In the genomic region with DNA sequence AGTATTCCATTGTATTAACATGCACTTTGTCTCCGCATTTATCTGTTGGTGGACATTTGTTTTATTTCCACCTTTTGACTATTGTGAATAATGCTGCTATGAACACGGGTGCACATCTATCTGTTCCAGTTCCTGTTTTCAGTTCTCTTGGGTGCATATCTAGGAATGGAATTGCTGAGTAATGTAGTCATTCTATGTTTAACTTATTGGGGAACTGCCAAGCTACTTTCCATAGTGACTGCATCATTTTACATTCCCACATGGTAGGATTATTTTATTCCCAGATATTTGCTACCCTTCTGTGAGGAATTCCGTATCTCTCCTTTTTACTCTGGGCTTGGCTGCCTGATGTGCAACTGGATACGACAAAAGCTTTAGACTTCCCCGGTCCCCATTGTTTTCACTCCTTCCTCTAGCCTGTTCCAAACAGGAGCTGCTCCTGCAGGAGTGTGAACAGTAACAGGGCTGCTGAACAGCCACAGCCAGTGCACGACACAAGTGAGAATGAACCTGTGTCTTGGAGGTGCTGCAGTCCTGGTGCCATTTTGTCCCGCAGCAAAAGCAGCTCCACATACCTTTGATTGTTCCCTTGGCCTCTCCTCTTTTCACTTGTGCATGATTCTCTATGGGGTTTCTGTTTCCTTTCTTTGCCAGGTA, we compare ENCODE assay signal across 16 cellular contexts. TPM values are rescaled to one million over a fixed set of nuclear protein-coding genes. Genes with fewer than 3 reads are reported as not detected.
DNase-seq lines count a peak whose midpoint lies in the region; ATAC-seq, FAIRE-seq and TF ChIP-seq lines count a peak whose summit lies in the region.
"Had no signal": no experiment of that assay in that cellular context is flagged by ENCODE, and none has a peak within 500 bp of the region (broad histone marks: within the 10 kb centered on the region; RNA-seq: fewer than 3 reads in every experiment).

No MANE protein-coding gene starts in this region.

- no peak for TF ChIP-seq RAD21 in K562 (CRISPR knock-in tag; conservative IDR thresholded peaks at IDR 0.05 in 1 of 2, IDR thresholded peaks at IDR 0.05 in 1 of 2)

- no TSS peak for BruUV-seq in K562 (replicated peaks; lab: Mats Ljungman, UMichigan)

- POLR2A ChIA-PET in K562 (lab: Yijun Ruan, JAX), result no interaction called here

- no peak for TF ChIP-seq POLR2A in K562 (conservative IDR thresholded peaks at IDR 0.05)

- H3K4me3 Mint-ChIP-seq in stimulated activated naive B cell treated with anti-CD40 and anti-IgM and Interleukin-4, amounts not matched to agents 10 μg/mL and 1 μg/mL and 100 μg/mL, for 72 hours, result no peak overlapping the region
- H3K4me3 Mint-ChIP-seq: T-helper 17 cell had no signal

- intact Hi-C loops in K562 (cut with micrococcal nuclease), result no loop called here

- H3K27ac ChIP-seq in K562 (ENCODE audit: extremely low read depth, low read depth, low read length), result no peak overlapping the region
- H3K27ac ChIP-seq: skin epidermis had no signal

- H3K4me3 ChIP-seq in K562, result no peak overlapping the region
- H3K4me3 ChIP-seq: skin epidermis had no signal

- H3K36me3 ChIP-seq in K562 (ENCODE audit: control insufficient read depth, insufficient read depth, low read length), result no peaks in the 10 kb centered on the region

- in situ Hi-C loops in K562 (cut with MboI), result no loop called here

- H3K27ac Mint-ChIP-seq in stimulated activated naive B cell treated with anti-CD40 and anti-IgM and Interleukin-4, amounts not matched to agents 10 μg/mL and 1 μg/mL and 100 μg/mL, for 72 hours, result no peak overlapping the region
- H3K27ac Mint-ChIP-seq: T-helper 17 cell had no signal

- no peaks in the 10 kb centered on the region for H3K9me3 ChIP-seq in K562 (replicated peaks; ENCODE audit: control insufficient read depth, insufficient read depth, low read depth, low read length)

- no peaks in the 10 kb centered on the region for H3K4me1 ChIP-seq in K562 (replicated peaks in 1 of 2; ENCODE audit: control insufficient read depth in 2 of 2, insufficient read depth in 2 of 2, low read length in 2 of 2)

- no peaks in the 10 kb centered on the region for H3K27me3 ChIP-seq in K562 (ENCODE audit: control insufficient read depth in 2 of 2, insufficient read depth in 2 of 2, low read length in 2 of 2)

- H3K9ac ChIP-seq in K562 (ENCODE audit: insufficient read depth in 1 of 2, low read depth in 2 of 2, low read length in 2 of 2), result no peak overlapping the region

- peak; percentile 59 for ATAC-seq in HG02981 (IDR thresholded peaks at IDR 0.05; ENCODE audit: unreplicated experiment)
- no peak for ATAC-seq in K562
- ATAC-seq in HG03521 (IDR thresholded peaks at IDR 0.05; ENCODE audit: unreplicated experiment), result no peak
- no peak for ATAC-seq in HG03442 (IDR thresholded peaks at IDR 0.05; ENCODE audit: unreplicated experiment)
- ATAC-seq in GM19023 (IDR thresholded peaks at IDR 0.05; ENCODE audit: unreplicated experiment), result no peak
- no peak for ATAC-seq in stimulated activated naive B cell treated with anti-CD40 and anti-IgM and Interleukin-4, amounts not matched to agents 10 μg/mL and 1 μg/mL and 100 μg/mL, for 72 hours (replicated peaks)
- ATAC-seq: stimulated activated naive CD8-positive, alpha-beta T cell treated with anti-CD3 and anti-CD28 coated beads, Interleukin-15, Interleukin-2, amounts not matched to agents 100 U/mL and 50 U/mL, for 24 hours; T-helper 17 cell had no signal

- H3K36me3 Mint-ChIP-seq in stimulated activated naive B cell treated with anti-CD40 and anti-IgM and Interleukin-4, amounts not matched to agents 10 μg/mL and 1 μg/mL and 100 μg/mL, for 72 hours, result no peaks in the 10 kb centered on the region

- peaks cover 0 to 11% of the 10 kb centered on the region in 2 donors for H3K4me1 Mint-ChIP-seq in stimulated activated naive B cell treated with anti-CD40 and anti-IgM and Interleukin-4, amounts not matched to agents 10 μg/mL and 1 μg/mL and 100 μg/mL, for 72 hours
- H3K4me1 Mint-ChIP-seq: T-helper 17 cell had no signal

- CTCF ChIA-PET in K562 (lab: Yijun Ruan, JAX; ENCODE audit: low intra/inter-chr PET ratio), result no interaction called here

- DNase-seq in GM03348 (ENCODE audit: low spot score) (peak; percentile 31), K562 (ENCODE audit: extremely low read depth in 1 of 4, low spot score in 3 of 4) (no peak), middle frontal gyrus (ENCODE audit: extremely low spot score, low spot score) (peak; percentile 16)
- DNase-seq in stimulated activated naive B cell treated with anti-CD40 and anti-IgM and Interleukin-4, amounts not matched to agents 10 μg/mL and 1 μg/mL and 100 μg/mL, for 72 hours, result no peak
- DNase-seq: activated T-cell treated with anti-CD3 and anti-CD28 coated beads, Interleukin-2, amount 50 U/mL, for 1 hour; DND-41; effector CD8-positive, alpha-beta T cell; NCI-H2227 treated with DMSO at 0.1 percent for 48 hours; stimulated activated naive CD8-positive, alpha-beta T cell treated with anti-CD3 and anti-CD28 coated beads, Interleukin-15, Interleukin-2, amounts not matched to agents 100 U/mL and 50 U/mL, for 24 hours; T-helper 17 cell had no signal

- H4K20me1 ChIP-seq in K562 (replicated peaks; ENCODE audit: control insufficient read depth, insufficient read depth, low read length), result no peaks in the 10 kb centered on the region

- peaks cover 3 to 12% of the 10 kb centered on the region in 2 donors for H3K9me3 Mint-ChIP-seq in stimulated activated naive B cell treated with anti-CD40 and anti-IgM and Interleukin-4, amounts not matched to agents 10 μg/mL and 1 μg/mL and 100 μg/mL, for 72 hours

- H3K27me3 Mint-ChIP-seq in stimulated activated naive B cell treated with anti-CD40 and anti-IgM and Interleukin-4, amounts not matched to agents 10 μg/mL and 1 μg/mL and 100 μg/mL, for 72 hours, result peaks cover 0 to 6% of the 10 kb centered on the region in 2 donors
- H3K27me3 Mint-ChIP-seq: T-helper 17 cell had no signal

- H3K4me2 ChIP-seq in K562 (ENCODE audit: insufficient read depth, low read length), result no peak overlapping the region

- TF ChIP-seq CTCF in K562 (IDR thresholded peaks at IDR 0.05 in 2 of 3, conservative IDR thresholded peaks at IDR 0.05 in 1 of 3; ENCODE audit: insufficient read depth in 2 of 3, low read depth in 1 of 3, low read length in 3 of 3), result no peak

- no peak for TF ChIP-seq EP300 in K562 (IDR thresholded peaks at IDR 0.05; ENCODE audit: low read length)

- no peak for FAIRE-seq in K562 (lab: Jason Lieb, UNC)

- H3K9me1 ChIP-seq in K562 (ENCODE audit: control insufficient read depth, insufficient read depth, low read length), result no peaks in the 10 kb centered on the region

- no peak overlapping the region for H2AFZ ChIP-seq in K562 (ENCODE audit: low read depth, low read length)

- WGBS in K562 (ENCODE audit: insufficient coverage, low coverage, missing lambda C conversion rate), result under 1% methylated on average over 7 of the region's 7 CpGs

- no peaks in the 10 kb centered on the region for H3K79me2 ChIP-seq in K562 (ENCODE audit: control insufficient read depth, insufficient read depth, low read length)

TF ChIP-seq in K562, 482 proteins besides CTCF, POLR2A, EP300 and RAD21:
- TF ChIP-seq, protein P1, sequence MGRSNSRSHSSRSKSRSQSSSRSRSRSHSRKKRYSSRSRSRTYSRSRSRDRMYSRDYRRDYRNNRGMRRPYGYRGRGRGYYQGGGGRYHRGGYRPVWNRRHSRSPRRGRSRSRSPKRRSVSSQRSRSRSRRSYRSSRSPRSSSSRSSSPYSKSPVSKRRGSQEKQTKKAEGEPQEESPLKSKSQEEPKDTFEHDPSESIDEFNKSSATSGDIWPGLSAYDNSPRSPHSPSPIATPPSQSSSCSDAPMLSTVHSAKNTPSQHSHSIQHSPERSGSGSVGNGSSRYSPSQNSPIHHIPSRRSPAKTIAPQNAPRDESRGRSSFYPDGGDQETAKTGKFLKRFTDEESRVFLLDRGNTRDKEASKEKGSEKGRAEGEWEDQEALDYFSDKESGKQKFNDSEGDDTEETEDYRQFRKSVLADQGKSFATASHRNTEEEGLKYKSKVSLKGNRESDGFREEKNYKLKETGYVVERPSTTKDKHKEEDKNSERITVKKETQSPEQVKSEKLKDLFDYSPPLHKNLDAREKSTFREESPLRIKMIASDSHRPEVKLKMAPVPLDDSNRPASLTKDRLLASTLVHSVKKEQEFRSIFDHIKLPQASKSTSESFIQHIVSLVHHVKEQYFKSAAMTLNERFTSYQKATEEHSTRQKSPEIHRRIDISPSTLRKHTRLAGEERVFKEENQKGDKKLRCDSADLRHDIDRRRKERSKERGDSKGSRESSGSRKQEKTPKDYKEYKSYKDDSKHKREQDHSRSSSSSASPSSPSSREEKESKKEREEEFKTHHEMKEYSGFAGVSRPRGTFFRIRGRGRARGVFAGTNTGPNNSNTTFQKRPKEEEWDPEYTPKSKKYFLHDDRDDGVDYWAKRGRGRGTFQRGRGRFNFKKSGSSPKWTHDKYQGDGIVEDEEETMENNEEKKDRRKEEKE (IDR thresholded peaks at IDR 0.05; ENCODE audit: borderline replicate concordance in 1 of 2, control insufficient read depth in 1 of 2, low read depth in 2 of 2, low read length in 1 of 2), result no peak
- TF ChIP-seq NFE2L1 (tag; IDR thresholded peaks at IDR 0.05; ENCODE audit: borderline replicate concordance, low read depth) (no peak), SPI1 (IDR thresholded peaks at IDR 0.05; ENCODE audit: borderline replicate concordance, low read depth, low read length) (peak; percentile 69; the same call in 1 of the 2 replicates), RBM22 (IDR thresholded peaks at IDR 0.05; ENCODE audit: low read depth, low read length, poor library complexity, severe bottlenecking) (no peak)

RNA-seq across cellular contexts. Expression of gene TAS2R1, which starts 7.1 kb away (rescaled TPM):
- not detected in 2 replicates for total RNA-seq in K562 (2011; cell fraction: chromatin; rRNA removed; ENCODE audit: low replicate concordance)
- not detected in 2 replicates for total RNA-seq in K562 (2011; cell fraction: nucleolus; rRNA removed)
- total RNA-seq in K562 (2011; cell fraction: nucleoplasm; rRNA removed), result not detected in 2 replicates
- total RNA-seq in K562 (2014; rRNA removed), result not detected in 2 replicates
- total RNA-seq in K562 (2014; rRNA removed; fragmentation: Illumina TruSeq; extraction: Trizol), result not detected in 2 replicates
- total RNA-seq in K562 (2015; rRNA removed; fragmentation: Illumina TruSeq; extraction: Trizol), result not detected in 2 replicates
- total RNA-seq in K562 (2021), result not detected in 2 replicates
- polyA plus RNA-seq in K562 (2011; rRNA removed), result not detected in 2 replicates
- not detected in 2 replicates for polyA plus RNA-seq in K562 (2011; cell fraction: cytosol; rRNA removed)
- polyA plus RNA-seq in K562 (2011; cell fraction: nucleus; rRNA removed), result not detected in 2 replicates
- not detected in 2 replicates for polyA plus RNA-seq in K562 (2012)
- polyA plus RNA-seq in K562 (2014; fragmentation: Illumina TruSeq; extraction: Trizol), result not detected in 2 replicates
- not detected for polyA plus RNA-seq in K562 (2014; fragmentation: Nextera tagmentation; extraction: Ambion mirVana)
- polyA plus RNA-seq in K562 (2014; rRNA removed), result not detected in 2 replicates
- polyA minus RNA-seq in K562 (2011; rRNA and poly(A)+ RNA removed), result not detected in 2 replicates
- not detected in 2 replicates for polyA minus RNA-seq in K562 (2011; cell fraction: cytosol; rRNA and poly(A)+ RNA removed)
- not detected in 2 replicates for polyA minus RNA-seq in K562 (2011; cell fraction: nucleus; rRNA and poly(A)+ RNA removed)
- total RNA-seq: liver, T-helper 17 cell had no signal
- polyA plus RNA-seq: liver had no signal

Comparison
In these comparisons a context has a peak if more than half of its experiments do, and no peak if none do; other contexts are left out.
1. DNase-seq: peak in GM03348 (single experiment) and middle frontal gyrus (single experiment); none in K562 (0 of 4) and stimulated activated naive B cell treated with anti-CD40 and anti-IgM and Interleukin-4, amounts not matched to agents 10 μg/mL and 1 μg/mL and 100 μg/mL, for 72 hours (single experiment).